37 cellular contexts compared by ENCODE assay signal in genomic region chr6:128395596-128395995, GRCh38.
"Had no signal": no experiment of that assay in that cellular context is flagged by ENCODE, and none has a peak within 500 bp of the region (broad histone marks: within the 10 kb centered on the region; RNA-seq: fewer than 3 reads in every experiment).

No MANE protein-coding gene starts in this region.

- H3K36me3 Mint-ChIP-seq: activated CD4-positive, alpha-beta memory T cell treated with anti-CD3 and anti-CD28 coated beads for 36 hours; activated naive CD8-positive, alpha-beta T cell treated with anti-CD3 and anti-CD28 coated beads, Interleukin-2, amount 10 ng/mL, durations not matched to agents 7 days and 5 days had no signal

- H3K9me3 Mint-ChIP-seq: activated B cell treated with CpG ODN at 0.5 μM for 24 hours; activated CD4-positive, alpha-beta memory T cell treated with anti-CD3 and anti-CD28 coated beads for 36 hours; activated CD4-positive, alpha-beta T cell treated with anti-CD3 and anti-CD28 coated beads, Interleukin-2, amount 10 ng/mL, durations not matched to agents 24 days and 14 days; activated CD8-positive, alpha-beta T cell treated with anti-CD3 and anti-CD28 coated beads for 36 hours; activated naive CD4-positive, alpha-beta T cell treated with anti-CD3 and anti-CD28 coated beads for 36 hours; activated naive CD4-positive, alpha-beta T cell treated with anti-CD3 and anti-CD28 coated beads, Interleukin-2, amount 50 U/mL, for 24 hours; activated naive CD8-positive, alpha-beta T cell treated with anti-CD3 and anti-CD28 coated beads, Interleukin-2, amount 10 ng/mL, durations not matched to agents 7 days and 5 days; activated T-cell treated with anti-CD3 and anti-CD28 coated beads, Interleukin-2, amount 50 U/mL, for 4 hours; activated T-helper 1 cell treated with anti-CD3 and anti-CD28 coated beads, Interleukin-12 subunit alpha, Interleukin-12 subunit beta, Interleukin-2, Interleukin-4 antibody, amounts not matched to agents 30 ng/mL and 10 ng/mL and 1 ng/mL, durations not matched to agents 14 hours and 24 hours and 36 hours; activated T-helper 17 cell treated with anti-CD3 and anti-CD28 coated beads, Interleukin-2, amount 50 U/mL, for 72 hours; central memory CD8-positive, alpha-beta T cell; T-helper 1 cell treated with Interleukin-12 subunit alpha and Interleukin-12 subunit beta and Interleukin-4 antibody, amounts not matched to agents 30 μg/mL and 1 μg/mL, for 36 hours; T-helper 2 cell treated with Interferon-gamma antibody and Interleukin-4, amounts not matched to agents 5 μg/mL and 100 μg/mL, for 36 hours had no signal

- H3K4me3 Mint-ChIP-seq: activated B cell treated with CpG ODN at 0.5 μM for 24 hours; activated CD4-positive, alpha-beta memory T cell treated with anti-CD3 and anti-CD28 coated beads for 36 hours; activated CD4-positive, alpha-beta T cell treated with anti-CD3 and anti-CD28 coated beads, Interleukin-2, amount 10 ng/mL, durations not matched to agents 24 days and 14 days; activated CD8-positive, alpha-beta T cell treated with anti-CD3 and anti-CD28 coated beads for 36 hours; activated naive CD4-positive, alpha-beta T cell treated with anti-CD3 and anti-CD28 coated beads for 36 hours; activated naive CD4-positive, alpha-beta T cell treated with anti-CD3 and anti-CD28 coated beads, Interleukin-2, amount 50 U/mL, for 24 hours; activated naive CD8-positive, alpha-beta T cell; activated naive CD8-positive, alpha-beta T cell treated with anti-CD3 and anti-CD28 coated beads, Interleukin-2, amount 10 ng/mL, durations not matched to agents 7 days and 5 days; activated naive CD8-positive, alpha-beta T cell treated with anti-CD3 and anti-CD28 coated beads, Interleukin-2, amount 50 U/mL, for 24 hours; activated T-cell treated with anti-CD3 and anti-CD28 coated beads, Interleukin-2, amount 50 U/mL, for 4 hours; activated T-cell treated with anti-CD3 and anti-CD28 coated beads, Interleukin-2, amount 50 U/mL, for 72 hours; activated T-helper 1 cell treated with anti-CD3 and anti-CD28 coated beads, Interleukin-12 subunit alpha, Interleukin-12 subunit beta, Interleukin-2, Interleukin-4 antibody, amounts not matched to agents 30 ng/mL and 10 ng/mL and 1 ng/mL, durations not matched to agents 14 hours and 24 hours and 36 hours; activated T-helper 17 cell treated with anti-CD3 and anti-CD28 coated beads, Interleukin-2, amount 50 U/mL, for 72 hours; brain; central memory CD8-positive, alpha-beta T cell; T-helper 1 cell treated with Interleukin-12 subunit alpha and Interleukin-12 subunit beta and Interleukin-4 antibody, amounts not matched to agents 30 μg/mL and 1 μg/mL, for 36 hours; T-helper 2 cell treated with Interferon-gamma antibody and Interleukin-4, amounts not matched to agents 5 μg/mL and 100 μg/mL, for 36 hours had no signal

- H3K27ac Mint-ChIP-seq: activated B cell treated with CpG ODN at 0.5 μM for 24 hours; activated CD4-positive, alpha-beta memory T cell treated with anti-CD3 and anti-CD28 coated beads for 36 hours; activated CD4-positive, alpha-beta T cell treated with anti-CD3 and anti-CD28 coated beads, Interleukin-2, amount 10 ng/mL, durations not matched to agents 24 days and 14 days; activated CD8-positive, alpha-beta T cell treated with anti-CD3 and anti-CD28 coated beads for 36 hours; activated naive CD4-positive, alpha-beta T cell treated with anti-CD3 and anti-CD28 coated beads for 36 hours; activated naive CD4-positive, alpha-beta T cell treated with anti-CD3 and anti-CD28 coated beads, Interleukin-2, amount 50 U/mL, for 24 hours; activated naive CD8-positive, alpha-beta T cell; activated naive CD8-positive, alpha-beta T cell treated with anti-CD3 and anti-CD28 coated beads, Interleukin-2, amount 10 ng/mL, durations not matched to agents 7 days and 5 days; activated naive CD8-positive, alpha-beta T cell treated with anti-CD3 and anti-CD28 coated beads, Interleukin-2, amount 50 U/mL, for 24 hours; activated T-cell treated with anti-CD3 and anti-CD28 coated beads, Interleukin-2, amount 50 U/mL, for 72 hours; activated T-helper 1 cell treated with anti-CD3 and anti-CD28 coated beads, Interleukin-12 subunit alpha, Interleukin-12 subunit beta, Interleukin-2, Interleukin-4 antibody, amounts not matched to agents 30 ng/mL and 10 ng/mL and 1 ng/mL, durations not matched to agents 14 hours and 24 hours and 36 hours; activated T-helper 17 cell treated with anti-CD3 and anti-CD28 coated beads, Interleukin-2, amount 50 U/mL, for 72 hours; brain; T-helper 1 cell treated with Interleukin-12 subunit alpha and Interleukin-12 subunit beta and Interleukin-4 antibody, amounts not matched to agents 30 μg/mL and 1 μg/mL, for 36 hours; T-helper 2 cell treated with Interferon-gamma antibody and Interleukin-4, amounts not matched to agents 5 μg/mL and 100 μg/mL, for 36 hours had no signal

- ATAC-seq: activated CD8-positive, alpha-beta T cell treated with anti-CD3 and anti-CD28 coated beads for 36 hours; activated naive CD8-positive, alpha-beta T cell treated with anti-CD3 and anti-CD28 coated beads, Interleukin-2, amount 50 U/mL, for 24 hours; activated T-cell treated with anti-CD3 and anti-CD28 coated beads, Interleukin-2, amount 50 U/mL, for 4 hours; activated T-cell treated with anti-CD3 and anti-CD28 coated beads, Interleukin-2, amount 50 U/mL, for 72 hours; activated T-helper 17 cell treated with anti-CD3 and anti-CD28 coated beads, Interleukin-2, amount 50 U/mL, for 72 hours had no signal

- H3K27ac ChIP-seq: ascending aorta, cardiac muscle cell, VCaP had no signal

- H3K27me3 ChIP-seq: ascending aorta, cardiac muscle cell had no signal

- FAIRE-seq: bronchial epithelial cell had no signal

- DNase-seq: activated B cell treated with CpG ODN at 0.5 μM for 24 hours; activated CD4-positive, alpha-beta memory T cell treated with anti-CD3 and anti-CD28 coated beads for 36 hours; activated CD4-positive, alpha-beta T cell treated with anti-CD3 and anti-CD28 coated beads for 4 hours; activated CD4-positive, alpha-beta T cell treated with anti-CD3 and anti-CD28 coated beads, Interleukin-2, amount 10 ng/mL, durations not matched to agents 24 days and 14 days; activated CD4-positive, alpha-beta T cell treated with anti-CD3 and anti-CD28 coated beads, Interleukin-2, amount 50 U/mL, for 1 hour; activated CD4-positive, alpha-beta T cell treated with anti-CD3 and anti-CD28 coated beads, Interleukin-2, amount 50 U/mL, for 4 hours; activated CD4-positive, CD25-positive, alpha-beta regulatory T cell treated with anti-CD3 and anti-CD28 coated beads, Interleukin-2, amount 50 U/mL, for 72 hours; activated CD8-positive, alpha-beta memory T cell treated with anti-CD3 and anti-CD28 coated beads, Interleukin-2, amount 50 U/mL, for 4 hours; activated CD8-positive, alpha-beta T cell treated with anti-CD3 and anti-CD28 coated beads for 36 hours; activated effector memory CD4-positive, alpha-beta T cell treated with anti-CD3 and anti-CD28 coated beads, Interleukin-2, amount 50 U/mL, for 16 hours; activated gamma-delta T cell treated with Interleukin-2 at 50 U/mL for 16 hours; activated naive CD4-positive, alpha-beta T cell; activated naive CD4-positive, alpha-beta T cell treated with anti-CD3 and anti-CD28 coated beads for 36 hours; activated naive CD8-positive, alpha-beta T cell treated with anti-CD3 and anti-CD28 coated beads, Interleukin-2, amount 10 ng/mL, durations not matched to agents 7 days and 5 days; activated naive CD8-positive, alpha-beta T cell treated with anti-CD3 and anti-CD28 coated beads, Interleukin-2, amount 50 U/mL, for 24 hours; activated T-cell treated with anti-CD3 and anti-CD28 coated beads for 4 hours; activated T-cell treated with anti-CD3 and anti-CD28 coated beads, Interleukin-2, amount 50 U/mL, for 1 hour; activated T-cell treated with anti-CD3 and anti-CD28 coated beads, Interleukin-2, amount 50 U/mL, for 4 hours; activated T-cell treated with anti-CD3 and anti-CD28 coated beads, Interleukin-2, amount 50 U/mL, for 72 hours; amygdala; anterior cingulate cortex; caudate nucleus; T-helper 1 cell; T-helper 2 cell; T-helper 9 cell had no signal

- H3K9me3 ChIP-seq: ascending aorta had no signal

- H3K4me1 ChIP-seq: ascending aorta had no signal

- H3K36me3 ChIP-seq: ascending aorta had no signal

- H3K4me1 Mint-ChIP-seq: activated B cell treated with CpG ODN at 0.5 μM for 24 hours; activated CD4-positive, alpha-beta T cell treated with anti-CD3 and anti-CD28 coated beads, Interleukin-2, amount 10 ng/mL, durations not matched to agents 24 days and 14 days; activated naive CD4-positive, alpha-beta T cell treated with anti-CD3 and anti-CD28 coated beads, Interleukin-2, amount 50 U/mL, for 24 hours; activated T-helper 17 cell treated with anti-CD3 and anti-CD28 coated beads, Interleukin-2, amount 50 U/mL, for 72 hours; central memory CD8-positive, alpha-beta T cell had no signal

- H3K4me3 ChIP-seq: ascending aorta, cardiac muscle cell had no signal

- H3K27me3 Mint-ChIP-seq: activated B cell treated with CpG ODN at 0.5 μM for 24 hours; activated CD4-positive, alpha-beta memory T cell treated with anti-CD3 and anti-CD28 coated beads for 36 hours; activated CD8-positive, alpha-beta T cell treated with anti-CD3 and anti-CD28 coated beads for 36 hours; activated naive CD4-positive, alpha-beta T cell treated with anti-CD3 and anti-CD28 coated beads, Interleukin-2, amount 50 U/mL, for 24 hours; activated naive CD8-positive, alpha-beta T cell; activated naive CD8-positive, alpha-beta T cell treated with anti-CD3 and anti-CD28 coated beads, Interleukin-2, amount 10 ng/mL, durations not matched to agents 7 days and 5 days; activated naive CD8-positive, alpha-beta T cell treated with anti-CD3 and anti-CD28 coated beads, Interleukin-2, amount 50 U/mL, for 24 hours; activated T-helper 17 cell treated with anti-CD3 and anti-CD28 coated beads, Interleukin-2, amount 50 U/mL, for 72 hours; brain; central memory CD8-positive, alpha-beta T cell had no signal
